ENCODE assay signal across 16 cellular contexts in genomic region chr19:10981496-10981895, GRCh38. TPM values are rescaled to one million over a fixed set of nuclear protein-coding genes. Genes with fewer than 3 reads are reported as not detected.
A peak's percentile ranks its signal among the peaks of the same experiment; 100 is the strongest.
DNase-seq lines count a peak whose midpoint lies in the region; TF ChIP-seq lines count a peak whose summit lies in the region.
"Had no signal": no experiment of that assay in that cellular context is flagged by ENCODE, and none has a peak within 500 bp of the region (broad histone marks: within the 10 kb centered on the region; RNA-seq: fewer than 3 reads in every experiment).

No MANE protein-coding gene starts in this region.

- peak; percentile 15 for DNase-seq in GM13976 (ENCODE audit: low spot score)
- DNase-seq in MG63 = peak; percentile 57
- peak; percentile 60 for DNase-seq in mesenchymal stem cell
- no peak for DNase-seq in caudate nucleus (lab: John Stamatoyannopoulos, UW)
- no peak for DNase-seq in spleen
- no peak for DNase-seq in NCI-H748 (lab: John Stamatoyannopoulos, UW; ENCODE audit: unreplicated experiment)
- DNase-seq: activated B cell treated with CpG ODN at 0.5 μM for 24 hours; activated CD8-positive, alpha-beta T cell treated with anti-CD3 and anti-CD28 coated beads, Interleukin-2, amount 10 ng/mL, durations not matched to agents 7 days and 5 days; activated naive CD4-positive, alpha-beta T cell treated with anti-CD3 and anti-CD28 coated beads for 36 hours; activated T-cell treated with anti-CD3 and anti-CD28 coated beads, Interleukin-2, amount 50 U/mL, for 24 hours; AML-193; DND-41; HCEC 1CT; Kasumi-1 had no signal

- 100% methylated on average over 1 of the region's 1 CpG for WGBS in mesenchymal stem cell
- 86 to 100% (median 94%) methylated on average over 1 of the region's 1 CpG for WGBS in spleen, 5 donors

- no peaks in the 10 kb centered on the region for H3K27me3 ChIP-seq in MG63
- no peaks in the 10 kb centered on the region for H3K27me3 ChIP-seq in mesenchymal stem cell (ENCODE audit: control insufficient read depth in 1 of 2, insufficient read depth in 1 of 2, low read length in 2 of 2)
- H3K27me3 ChIP-seq in spleen (replicated peaks in 1 of 7) = no peaks in the 10 kb centered on the region
- H3K27me3 ChIP-seq: upper lobe of left lung had no signal

- no peak overlapping the region for H3K14ac ChIP-seq in mesenchymal stem cell (ENCODE audit: low read length in 2 of 2)

- H3K9ac ChIP-seq in mesenchymal stem cell (ENCODE audit: low read length) = no peak overlapping the region

- H3K23ac ChIP-seq in mesenchymal stem cell (ENCODE audit: low read length in 2 of 2) = no peak overlapping the region

- no peak overlapping the region for H2BK15ac ChIP-seq in mesenchymal stem cell (ENCODE audit: low read depth, poor library complexity, severe bottlenecking)

- intact Hi-C loops in spleen (cut with DNase I; ENCODE audit: low total_unique reads) = no loop called here

- H3K4me2 ChIP-seq in mesenchymal stem cell (ENCODE audit: low read length, poor library complexity, severe bottlenecking) = no peak overlapping the region

- no peak overlapping the region for H2BK5ac ChIP-seq in mesenchymal stem cell (ENCODE audit: low read depth, low read length, poor library complexity, severe bottlenecking)

- H2AK5ac ChIP-seq in mesenchymal stem cell (ENCODE audit: low read length, severe bottlenecking) = no peak overlapping the region

- TF ChIP-seq CTCF in GM13976 (IDR thresholded peaks at IDR 0.05; ENCODE audit: borderline replicate concordance, control extremely low read depth, extremely low read depth, insufficient read depth, missing control alignments) (no peak), spleen (IDR thresholded peaks at IDR 0.05 in 8 of 11, conservative IDR thresholded peaks at IDR 0.05 in 3 of 11) (no peak)

- no peak overlapping the region for H4K8ac ChIP-seq in mesenchymal stem cell (ENCODE audit: low read length)

- H3K4me3 ChIP-seq in MG63 = no peak overlapping the region
- H3K4me3 ChIP-seq in mesenchymal stem cell (ENCODE audit: insufficient read depth in 1 of 2, low read depth in 1 of 2, low read length in 2 of 2) = no peak overlapping the region
- H3K4me3 ChIP-seq in spleen = no peak overlapping the region
- H3K4me3 ChIP-seq: upper lobe of left lung had no signal

- no peak overlapping the region for H4K91ac ChIP-seq in mesenchymal stem cell (ENCODE audit: low read length)

- H3K79me1 ChIP-seq in mesenchymal stem cell (replicated peaks; ENCODE audit: low read length, poor library complexity, severe bottlenecking) = peaks cover 27% of the 10 kb centered on the region

- H3K9me3 ChIP-seq in MG63 = no peaks in the 10 kb centered on the region
- no peaks in the 10 kb centered on the region for H3K9me3 ChIP-seq in mesenchymal stem cell (ENCODE audit: control insufficient read depth, low read length)
- no peaks in the 10 kb centered on the region for H3K9me3 ChIP-seq in spleen
- H3K9me3 ChIP-seq: upper lobe of left lung had no signal

- H3K27ac ChIP-seq in angular gyrus (ENCODE audit: low read depth, low read length) (peak overlapping the region; percentile 52), mesenchymal stem cell (ENCODE audit: low read length, poor library complexity, severe bottlenecking) (peak overlapping the region; percentile 0), caudate nucleus (ENCODE audit: low read depth, low read length) (no peak overlapping the region), spleen (no peak overlapping the region)
- H3K27ac ChIP-seq: upper lobe of left lung had no signal

- in situ Hi-C loops in GM13976 (cut with MboI; ENCODE audit: low sequenced_read_pairs, unreplicated experiment) = no loop called here

- H2BK120ac ChIP-seq in mesenchymal stem cell (ENCODE audit: low read depth, low read length) = no peak overlapping the region

- TF ChIP-seq POLR2A in spleen (IDR thresholded peaks at IDR 0.05) = no peak

- H3K4ac ChIP-seq in mesenchymal stem cell (ENCODE audit: low read depth in 1 of 2, low read length in 2 of 2) = no peak overlapping the region

- peaks cover 23% of the 10 kb centered on the region for H3K4me1 ChIP-seq in mesenchymal stem cell (ENCODE audit: control insufficient read depth, insufficient read depth, low read depth, low read length)
- peaks cover 0 to 49% (median 28%) of the 10 kb centered on the region in 6 donors for H3K4me1 ChIP-seq in spleen

- no peak overlapping the region for H3K18ac ChIP-seq in mesenchymal stem cell (ENCODE audit: low read depth in 1 of 2, low read length in 2 of 2)

- H3K36me3 ChIP-seq in MG63 (peaks cover 65% of the 10 kb centered on the region), mesenchymal stem cell (ENCODE audit: control insufficient read depth in 1 of 2, insufficient read depth in 2 of 2, low read depth in 1 of 2, low read length in 2 of 2) (peaks cover 28 to 47% of the 10 kb centered on the region in 2 experiments), spleen (peaks cover 0 to 47% (median 26%) of the 10 kb centered on the region in 6 donors)

- no peak overlapping the region for H2AFZ ChIP-seq in mesenchymal stem cell (ENCODE audit: low read depth, low read length)

- H2BK12ac ChIP-seq in mesenchymal stem cell (ENCODE audit: low read length in 2 of 2) = no peak overlapping the region

RNA-seq across cellular contexts. Expression of gene SMARCA4, which starts 20.7 kb away (rescaled TPM):
- 133 and 134 TPM in 2 replicates for total RNA-seq in MG63 (2014; rRNA removed; shearing (Covaris generic); ENCODE audit: low replicate concordance)
- polyA plus RNA-seq in mesenchymal stem cell (2013, experiment 1 of 2) = 67.2 TPM
- 66.6 TPM for polyA plus RNA-seq in mesenchymal stem cell (2013, experiment 2 of 2)
- total RNA-seq in spleen = 10 to 100 TPM; 61.5 to 95.6 (median 67.0) TPM
- 10 to 100 TPM; 41.6 to 69.6 (median 58.4) TPM for polyA plus RNA-seq in spleen

RNA-seq across cellular contexts. Expression of gene TIMM29, which starts 52.9 kb away (rescaled TPM):
- total RNA-seq in MG63 (2014; rRNA removed; shearing (Covaris generic); ENCODE audit: low replicate concordance) = 29.3 and 39.2 TPM in 2 replicates
- 20.0 TPM for polyA plus RNA-seq in mesenchymal stem cell (2013, experiment 1 of 2)
- 22.7 TPM for polyA plus RNA-seq in mesenchymal stem cell (2013, experiment 2 of 2)
- 10 to 100 TPM; 18.0 to 24.3 (median 21.3) TPM for total RNA-seq in spleen
- 10 to 100 TPM in 2 of 3 donors, 1 to 10 TPM in 1; 6.8 to 15.1 (median 12.9) TPM for polyA plus RNA-seq in spleen

RNA-seq across cellular contexts. Expression of gene YIPF2, which starts 53.1 kb away (rescaled TPM):
- 74.6 and 82.8 TPM in 2 replicates for total RNA-seq in MG63 (2014; rRNA removed; shearing (Covaris generic); ENCODE audit: low replicate concordance)
- 51.4 TPM for polyA plus RNA-seq in mesenchymal stem cell (2013, experiment 1 of 2)
- polyA plus RNA-seq in mesenchymal stem cell (2013, experiment 2 of 2) = 51.4 TPM
- 10 to 100 TPM; 24.1 to 42.3 (median 29.8) TPM for total RNA-seq in spleen
- 10 to 100 TPM; 12.5 to 28.6 (median 16.8) TPM for polyA plus RNA-seq in spleen

Comparison
In these comparisons a context has a peak if more than half of its experiments do, and no peak if none do; other contexts are left out.
1. DNase-seq: peak in GM13976 (single experiment), MG63 (single experiment) and mesenchymal stem cell (single experiment); none in caudate nucleus (0 of 61), spleen (single experiment) and NCI-H748 (single experiment).
2. H3K27ac ChIP-seq: peak in angular gyrus (single experiment) and mesenchymal stem cell (single experiment); none in caudate nucleus (single experiment) and spleen (0 of 8).